16 cellular contexts compared by ENCODE assay signal in the genomic region with DNA sequence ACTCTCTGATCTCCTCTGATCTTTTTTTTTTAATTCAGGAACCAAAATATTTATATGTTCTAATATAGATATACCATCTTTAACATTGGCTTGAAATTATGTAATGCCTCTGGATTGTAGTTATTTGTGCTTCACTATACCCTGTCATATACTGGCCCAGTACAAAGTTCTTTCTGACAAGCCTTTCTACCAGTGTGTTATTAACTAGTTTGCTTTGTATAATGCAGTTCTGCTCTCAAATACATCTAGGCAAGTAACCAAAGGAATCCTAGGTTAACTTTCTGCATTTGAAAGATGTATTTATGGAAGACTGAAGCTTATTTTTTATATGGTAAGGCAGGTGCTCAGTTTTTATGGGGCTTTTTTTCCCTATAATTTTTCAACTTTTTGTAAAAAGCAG. TPM values are rescaled to one million over a fixed set of nuclear protein-coding genes. Genes with fewer than 3 reads are reported as not detected.
DNase-seq lines count a peak whose midpoint lies in the region; ATAC-seq and TF ChIP-seq lines count a peak whose summit lies in the region.
"Had no signal": no experiment of that assay in that cellular context is flagged by ENCODE, and none has a peak within 500 bp of the region (broad histone marks: within the 10 kb centered on the region; RNA-seq: fewer than 3 reads in every experiment).

No MANE protein-coding gene starts in this region.

- no peak overlapping the region for H3K4me3 Mint-ChIP-seq in activated CD4-positive, alpha-beta memory T cell treated with anti-CD3 and anti-CD28 coated beads for 36 hours
- H3K4me3 Mint-ChIP-seq: CD4-positive, alpha-beta T cell had no signal

- no peaks in the 10 kb centered on the region for H3K9me3 Mint-ChIP-seq in activated CD4-positive, alpha-beta memory T cell treated with anti-CD3 and anti-CD28 coated beads for 36 hours
- H3K9me3 Mint-ChIP-seq: CD4-positive, alpha-beta T cell had no signal

- no peaks in the 10 kb centered on the region for H3K4me1 Mint-ChIP-seq in activated CD4-positive, alpha-beta memory T cell treated with anti-CD3 and anti-CD28 coated beads for 36 hours (ENCODE audit: low read depth)

- H3K36me3 ChIP-seq in right atrium auricular region (no peaks in the 10 kb centered on the region), rectal smooth muscle tissue (ENCODE audit: control insufficient read depth, insufficient read depth, low read length) (no peaks in the 10 kb centered on the region)

- intact Hi-C loops in Right ventricle myocardium superior (cut with DNase I) = no loop called here
- intact Hi-C loops in activated CD4-positive, alpha-beta memory T cell treated with anti-CD3 and anti-CD28 coated beads for 36 hours (cut with micrococcal nuclease) = no loop called here

- H3K4me3 ChIP-seq in right atrium auricular region = no peak overlapping the region
- no peak overlapping the region for H3K4me3 ChIP-seq in rectal smooth muscle tissue (ENCODE audit: low read length)
- H3K4me3 ChIP-seq: PC-9 had no signal

- ATAC-seq in Right ventricle myocardium superior (ENCODE audit: poor library complexity) (peak; percentile 22), left lobe of liver (peak; percentile 88), GM21423 (IDR thresholded peaks at IDR 0.05; ENCODE audit: unreplicated experiment) (no peak)

- DNase-seq in Right ventricle myocardium superior (no peak), right atrium auricular region (ENCODE audit: low spot score) (no peak), left lobe of liver (ENCODE audit: low spot score) (no peak), NCI-H1436 (lab: John Stamatoyannopoulos, UW) (no peak)
- DNase-seq in activated CD4-positive, alpha-beta memory T cell treated with anti-CD3 and anti-CD28 coated beads for 36 hours = no peak
- DNase-seq: Caco-2; CD4-positive, alpha-beta T cell; GDM1; NCI-H187 treated with DMSO at 0.1 percent for 48 hours; NCI-H226; NCI-H524; PC-9 had no signal

- H3K27ac Mint-ChIP-seq in activated CD4-positive, alpha-beta memory T cell treated with anti-CD3 and anti-CD28 coated beads for 36 hours = no peak overlapping the region
- H3K27ac Mint-ChIP-seq: CD4-positive, alpha-beta T cell had no signal

- no peaks in the 10 kb centered on the region for H3K36me3 Mint-ChIP-seq in activated CD4-positive, alpha-beta memory T cell treated with anti-CD3 and anti-CD28 coated beads for 36 hours

- H3K4me1 ChIP-seq in right atrium auricular region = peaks cover 0 to 60% of the 10 kb centered on the region in 2 donors
- peaks cover 1% of the 10 kb centered on the region for H3K4me1 ChIP-seq in rectal smooth muscle tissue (ENCODE audit: control insufficient read depth, insufficient read depth, low read length)

- POLR2A ChIA-PET in activated CD4-positive, alpha-beta memory T cell treated with anti-CD3 and anti-CD28 coated beads for 36 hours (lab: Charles Lee) = no interaction called here

- CTCF ChIA-PET in activated CD4-positive, alpha-beta memory T cell treated with anti-CD3 and anti-CD28 coated beads for 36 hours (lab: Charles Lee) = no interaction called here

- H3K27me3 ChIP-seq in right atrium auricular region = no peaks in the 10 kb centered on the region
- no peaks in the 10 kb centered on the region for H3K27me3 ChIP-seq in rectal smooth muscle tissue (ENCODE audit: control insufficient read depth, insufficient read depth, low read length)

- peaks cover 9% of the 10 kb centered on the region for H3K27me3 Mint-ChIP-seq in activated CD4-positive, alpha-beta memory T cell treated with anti-CD3 and anti-CD28 coated beads for 36 hours

- H3K9me3 ChIP-seq in right atrium auricular region = no peaks in the 10 kb centered on the region
- H3K9me3 ChIP-seq: Caco-2 had no signal

- TF ChIP-seq CTCF in right atrium auricular region (IDR thresholded peaks at IDR 0.05) = no peak

- no peak overlapping the region for H3K9ac ChIP-seq in rectal smooth muscle tissue (ENCODE audit: low read length)
- H3K9ac ChIP-seq: KMS-11 had no signal

- H3K27ac ChIP-seq in right atrium auricular region = no peak overlapping the region
- peak overlapping the region; percentile 14 for H3K27ac ChIP-seq in rectal smooth muscle tissue (ENCODE audit: low read depth, low read length)
- H3K27ac ChIP-seq: KMS-11, PC-9, RWPE1 had no signal

RNA-seq across cellular contexts. Expression of a gene that starts 36.1 kb away (rescaled TPM):
- total RNA-seq in Right ventricle myocardium superior = 81.7 TPM
- total RNA-seq in right atrium auricular region = 10 to 100 TPM; 84.0 to 87.2 TPM
- 68.7 TPM for total RNA-seq in left lobe of liver
- total RNA-seq in activated CD4-positive, alpha-beta memory T cell treated with anti-CD3 and anti-CD28 coated beads for 36 hours = 10 to 100 TPM; 16.4 to 16.9 TPM

RNA-seq across cellular contexts. Expression of a gene that starts 47.2 kb away (rescaled TPM):
- 7.3 TPM for total RNA-seq in Right ventricle myocardium superior
- 10 to 100 TPM; 11.3 to 18.7 TPM for total RNA-seq in right atrium auricular region
- 0.23 TPM for total RNA-seq in left lobe of liver
- total RNA-seq in activated CD4-positive, alpha-beta memory T cell treated with anti-CD3 and anti-CD28 coated beads for 36 hours = 1 to 10 TPM; 1.0 to 1.6 TPM
- total RNA-seq: CD4-positive, alpha-beta T cell had no signal
